ENCODE assay signal across 10 cellular contexts in genomic region chr2:162710282-162710891, GRCh38.
A peak's percentile ranks its signal among the peaks of the same experiment; 100 is the strongest.
DNase-seq lines count a peak whose midpoint lies in the region.
"Had no signal": no experiment of that assay in that cellular context is flagged by ENCODE, and none has a peak within 500 bp of the region (broad histone marks: within the 10 kb centered on the region; RNA-seq: fewer than 3 reads in every experiment).

No MANE protein-coding gene starts in this region.

- H3K4me3 ChIP-seq in endocrine pancreas (ENCODE audit: control insufficient read depth, insufficient read depth, low read length) = peak overlapping the region; percentile 40

- no peaks in the 10 kb centered on the region for H3K36me3 ChIP-seq in endocrine pancreas (ENCODE audit: control insufficient read depth, insufficient read depth, low read length)

- DNase-seq in HCEC 1CT (peak; percentile 19), NCI-H345 treated with DMSO at 0.1 percent for 48 hours (lab: John Stamatoyannopoulos, UW; ENCODE audit: unreplicated experiment) (peak; percentile 83), superior temporal gyrus (ENCODE audit: extremely low spot score) (peak; percentile 33), NCI-H526 (lab: John Stamatoyannopoulos, UW) (no peak), ureter (ENCODE audit: low spot score) (no peak)
- no peak for DNase-seq in activated T-cell treated with anti-CD3 and anti-CD28 coated beads, Interleukin-2, amount 50 U/mL, for 48 hours
- DNase-seq: activated naive CD4-positive, alpha-beta T cell treated with Interleukin-2 at 50 U/mL for 16 hours; stimulated activated CD4-positive, alpha-beta T cell treated with anti-CD3 and anti-CD28 coated beads, Interleukin-2, amount 100 ng/mL, for 24 hours; stimulated activated naive CD4-positive, alpha-beta T cell had no signal

- no peak overlapping the region for H3K9ac ChIP-seq in endocrine pancreas (ENCODE audit: control insufficient read depth, insufficient read depth, low read length)

- no peaks in the 10 kb centered on the region for H3K9me3 ChIP-seq in endocrine pancreas (ENCODE audit: control insufficient read depth, low read length)

- peaks cover 10% of the 10 kb centered on the region for H3K4me1 ChIP-seq in endocrine pancreas (ENCODE audit: control insufficient read depth, insufficient read depth, low read length)

- H3K27me3 ChIP-seq in endocrine pancreas (ENCODE audit: control insufficient read depth, insufficient read depth, low read length) = no peaks in the 10 kb centered on the region

Comparison
In these comparisons a context has a peak if more than half of its experiments do, and no peak if none do; other contexts are left out.
1. DNase-seq: peak in HCEC 1CT (single experiment), NCI-H345 treated with DMSO at 0.1 percent for 48 hours (single experiment) and superior temporal gyrus (single experiment); none in NCI-H526 (0 of 2), activated T-cell treated with anti-CD3 and anti-CD28 coated beads, Interleukin-2, amount 50 U/mL, for 48 hours (0 of 2) and ureter (single experiment).